ENCODE assay signal across 21 cellular contexts in the genomic region with DNA sequence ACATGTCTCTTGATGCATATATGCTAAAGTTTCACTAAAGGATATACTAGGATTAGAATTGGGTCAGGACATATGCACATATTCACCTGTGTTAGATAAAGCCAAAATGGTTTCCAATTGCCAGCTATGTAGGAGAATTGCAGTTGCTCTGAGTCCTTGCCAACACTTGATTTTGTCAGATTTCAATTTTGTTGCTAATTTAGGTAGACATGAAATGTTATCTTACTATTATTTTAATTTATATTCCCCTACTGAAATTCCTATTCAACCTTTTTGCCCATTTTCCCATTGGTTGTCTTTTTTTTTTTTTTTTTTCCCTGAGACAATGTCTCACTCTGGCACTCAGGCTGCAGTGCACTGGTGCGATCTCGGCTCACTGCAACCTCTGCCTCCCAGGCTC. TPM values are rescaled to one million over a fixed set of nuclear protein-coding genes. Genes with fewer than 3 reads are reported as not detected.
DNase-seq lines count a peak whose midpoint lies in the region; ATAC-seq, FAIRE-seq and TF ChIP-seq lines count a peak whose summit lies in the region.
"Had no signal": no experiment of that assay in that cellular context is flagged by ENCODE, and none has a peak within 500 bp of the region (broad histone marks: within the 10 kb centered on the region; RNA-seq: fewer than 3 reads in every experiment).

No MANE protein-coding gene starts in this region.

- TF ChIP-seq EP300 in A549 (IDR thresholded peaks at IDR 0.05), result no peak

- H3K36me3 ChIP-seq in DOHH2 (ENCODE audit: control insufficient read depth, low read length), result peaks cover 91% of the 10 kb centered on the region

- H3K9me3 ChIP-seq in A549 (peaks cover 10% of the 10 kb centered on the region; the same call in 2 of the 3 replicates), DOHH2 (ENCODE audit: control insufficient read depth, insufficient read depth, low read length) (no peaks in the 10 kb centered on the region), T-helper 17 cell (ENCODE audit: control insufficient read depth, low read length, poor library complexity, severe bottlenecking) (no peaks in the 10 kb centered on the region)

- WGBS in A549 (ENCODE audit: missing lambda C conversion rate), result 100% methylated on average over 2 of the region's 2 CpGs

- H3K9me2 ChIP-seq in DOHH2 (replicated peaks; ENCODE audit: control insufficient read depth, low read length), result no peaks in the 10 kb centered on the region

- no peak for ATAC-seq in A549
- no peak for ATAC-seq in T-helper 17 cell
- ATAC-seq in memory B cell (ENCODE audit: low read depth), result no peak
- ATAC-seq: GM12878 had no signal

- DNase-seq in A549 (ENCODE audit: low read depth in 1 of 2, low spot score in 1 of 2) (no peak), T-helper 17 cell (no peak), memory B cell (ENCODE audit: low spot score in 2 of 2) (no peak), RPMI8226 (no peak), NCI-H69 (lab: John Stamatoyannopoulos, UW) (no peak), cortex of kidney (lab: John Stamatoyannopoulos, UW) (no peak)
- DNase-seq: ACHN; AML-193; CD4-positive, alpha-beta memory T cell; DMS153; DMS79 treated with DMSO at 0.1 percent for 48 hours; EL; H9 had no signal

- CTCF ChIA-PET in A549 (lab: Yijun Ruan, JAX), result interaction anchor here (0.7 to 2.8 kb wide), 2 partner anchors 12 to 990 kb away, joined by 3 to 15 read pairs; no protein-coding TSS in a partner anchor

- TF ChIP-seq RAD21 in A549 (conservative IDR thresholded peaks at IDR 0.05 in 1 of 2, IDR thresholded peaks at IDR 0.05 in 1 of 2), result no peak

- no peak overlapping the region for H3K4me3 ChIP-seq in A549
- H3K4me3 ChIP-seq in DOHH2 (ENCODE audit: low read length), result no peak overlapping the region
- H3K4me3 ChIP-seq: BLaER1, GM12878 had no signal

- POLR2A ChIA-PET in A549 (lab: Yijun Ruan, JAX), result no interaction called here

- H3K36me3 Mint-ChIP-seq in T-helper 17 cell (ENCODE audit: low read depth) (peaks cover 15% of the 10 kb centered on the region), memory B cell (peaks cover 41% of the 10 kb centered on the region)

- H3K4me2 ChIP-seq in A549, result no peak overlapping the region
- H3K4me2 ChIP-seq in DOHH2 (ENCODE audit: low read length), result no peak overlapping the region
- H3K4me2 ChIP-seq: BLaER1 had no signal

- no peak overlapping the region for H3K4me3 Mint-ChIP-seq in T-helper 17 cell
- H3K4me3 Mint-ChIP-seq in memory B cell, result no peak overlapping the region
- H3K4me3 Mint-ChIP-seq: CD14-positive monocyte; CD4-positive, alpha-beta memory T cell; H9 had no signal

- H3K27ac Mint-ChIP-seq in T-helper 17 cell, result peak overlapping the region; percentile 70
- H3K27ac Mint-ChIP-seq in memory B cell, result peak overlapping the region; percentile 67
- H3K27ac Mint-ChIP-seq: CD14-positive monocyte, H9 had no signal

- H3K79me2 ChIP-seq in DOHH2 (ENCODE audit: control insufficient read depth, low read length), result peaks cover 100% of the 10 kb centered on the region

- TF ChIP-seq POLR2A in A549 (IDR thresholded peaks at IDR 0.05; ENCODE audit: low read length), result no peak

- H3K4me1 ChIP-seq in A549 (peaks cover 27% of the 10 kb centered on the region; the same call in 2 of the 3 replicates), DOHH2 (ENCODE audit: control insufficient read depth, low read length) (peaks cover 67% of the 10 kb centered on the region)

- H3K4me1 Mint-ChIP-seq in T-helper 17 cell (peaks cover 57% of the 10 kb centered on the region), memory B cell (peaks cover 38% of the 10 kb centered on the region)

- H3K27ac ChIP-seq in A549 (no peak overlapping the region), DOHH2 (ENCODE audit: low read depth, low read length) (peak overlapping the region; percentile 30; the same call in 1 of the 2 replicates)
- H3K27ac ChIP-seq: BLaER1 had no signal

- peaks cover 23% of the 10 kb centered on the region for H3F3A ChIP-seq in DOHH2 (ENCODE audit: control insufficient read depth, insufficient read depth)

- no peaks in the 10 kb centered on the region for H3K27me3 ChIP-seq in DOHH2 (ENCODE audit: control insufficient read depth, low read length)
- H3K27me3 ChIP-seq: BLaER1 had no signal

- FAIRE-seq in A549 (lab: Jason Lieb, UNC), result no peak
- FAIRE-seq: GM12878, GM19239, H1 had no signal

- H4K20me1 ChIP-seq in DOHH2 (ENCODE audit: control insufficient read depth, insufficient read depth, low read depth, low read length), result no peaks in the 10 kb centered on the region

- TF ChIP-seq CTCF in A549 (IDR thresholded peaks at IDR 0.05) (no peak), DOHH2 (IDR thresholded peaks at IDR 0.05; ENCODE audit: low read depth, low read length, poor library complexity, severe bottlenecking) (no peak)

- no peaks in the 10 kb centered on the region for H3K27me3 Mint-ChIP-seq in T-helper 17 cell
- no peaks in the 10 kb centered on the region for H3K27me3 Mint-ChIP-seq in memory B cell
- H3K27me3 Mint-ChIP-seq: CD4-positive, alpha-beta memory T cell had no signal

- no peaks in the 10 kb centered on the region for H3K9me3 Mint-ChIP-seq in memory B cell
- H3K9me3 Mint-ChIP-seq: CD4-positive, alpha-beta memory T cell had no signal

TF ChIP-seq in A549, 52 proteins besides CTCF, POLR2A, EP300 and RAD21:
- TF ChIP-seq ZFP36 (IDR thresholded peaks at IDR 0.05; ENCODE audit: borderline replicate concordance, partially characterized antibody), result peak; percentile 43
- TF ChIP-seq RNF2 (IDR thresholded peaks at IDR 0.05; ENCODE audit: borderline replicate concordance, low read depth), result no peak

RNA-seq across cellular contexts. Expression of a gene that starts 13.4 kb away (rescaled TPM):
- polyA plus RNA-seq in A549 (2011; rRNA removed) (135 TPM in 2 replicates), A549 (2017; fragmentation: RNase III; extraction: RNeasy Plus Mini Kit Qiagen cat#74134 plus additional on column Dnase treatment) (88.8 to 102 TPM (median 99.6 TPM) in 3 replicates)
- polyA plus RNA-seq in A549 (2012; cell fraction: cytosol; rRNA removed), result 89.7 and 101 TPM in 2 replicates
- polyA plus RNA-seq in A549 (2012; cell fraction: nucleus; rRNA removed), result 81.5 and 130 TPM in 2 replicates
- polyA minus RNA-seq in A549 (2011; rRNA and poly(A)+ RNA removed), result 109 and 133 TPM in 2 replicates
- total RNA-seq in T-helper 17 cell, result 10 to 100 TPM; 81.6 to 86.2 TPM

RNA-seq across cellular contexts. Expression of a gene that starts 30.7 kb away (rescaled TPM):
- polyA plus RNA-seq in A549 (2011; rRNA removed) (73.2 and 89.4 TPM in 2 replicates), A549 (2017; fragmentation: RNase III; extraction: RNeasy Plus Mini Kit Qiagen cat#74134 plus additional on column Dnase treatment) (44.6 to 62.6 TPM (median 57.7 TPM) in 3 replicates)
- 88.2 and 105 TPM in 2 replicates for polyA plus RNA-seq in A549 (2012; cell fraction: cytosol; rRNA removed)
- polyA plus RNA-seq in A549 (2012; cell fraction: nucleus; rRNA removed), result 39.5 and 51.9 TPM in 2 replicates
- 38.8 and 49.1 TPM in 2 replicates for polyA minus RNA-seq in A549 (2011; rRNA and poly(A)+ RNA removed)
- 10 to 100 TPM; 18.4 to 24.4 TPM for total RNA-seq in T-helper 17 cell

RNA-seq across cellular contexts. Expression of a gene that starts 54.2 kb away (rescaled TPM):
- polyA plus RNA-seq in A549 (2011; rRNA removed) (0.03 and 0.04 TPM in 2 replicates), A549 (2017; fragmentation: RNase III; extraction: RNeasy Plus Mini Kit Qiagen cat#74134 plus additional on column Dnase treatment) (not detected in 3 replicates)
- polyA plus RNA-seq in A549 (2012; cell fraction: cytosol; rRNA removed), result 0.03 TPM in 2 replicates
- 0.12 TPM in 1 of 2 replicates, not detected in the other for polyA plus RNA-seq in A549 (2012; cell fraction: nucleus; rRNA removed)
- polyA minus RNA-seq in A549 (2011; rRNA and poly(A)+ RNA removed), result not detected in 2 replicates
- 100 to 1,000 TPM; 267 to 268 TPM for total RNA-seq in T-helper 17 cell
- total RNA-seq: A172, G401 had no signal

RNA-seq across cellular contexts. Expression of a gene that starts 57.0 kb away (rescaled TPM):
- 3.5 and 3.6 TPM in 2 replicates for polyA plus RNA-seq in A549 (2011; rRNA removed)
- 4.2 and 6.8 TPM in 2 replicates for polyA plus RNA-seq in A549 (2012; cell fraction: cytosol; rRNA removed)
- polyA plus RNA-seq in A549 (2012; cell fraction: nucleus; rRNA removed), result 53.9 and 58.6 TPM in 2 replicates
- 3.5 to 5.6 TPM (median 4.4 TPM) in 3 replicates for polyA plus RNA-seq in A549 (2017; fragmentation: RNase III; extraction: RNeasy Plus Mini Kit Qiagen cat#74134 plus additional on column Dnase treatment)
- polyA minus RNA-seq in A549 (2011; rRNA and poly(A)+ RNA removed), result 2.1 TPM in 2 replicates
- 10 to 100 TPM; 30.1 to 32.9 TPM for total RNA-seq in T-helper 17 cell
- polyA plus RNA-seq: CD14-positive monocyte had no signal

RNA-seq across cellular contexts. Expression of a gene that starts 57.0 kb away (rescaled TPM):
- 0.31 and 0.65 TPM in 2 replicates for polyA plus RNA-seq in A549 (2011; rRNA removed)
- polyA plus RNA-seq in A549 (2012; cell fraction: cytosol; rRNA removed), result 0.21 and 0.30 TPM in 2 replicates
- polyA plus RNA-seq in A549 (2012; cell fraction: nucleus; rRNA removed), result 1.1 and 1.3 TPM in 2 replicates
- polyA plus RNA-seq in A549 (2017; fragmentation: RNase III; extraction: RNeasy Plus Mini Kit Qiagen cat#74134 plus additional on column Dnase treatment), result 0.14 to 0.37 TPM (median 0.15 TPM) in 3 replicates
- polyA minus RNA-seq in A549 (2011; rRNA and poly(A)+ RNA removed), result 0.62 and 1.6 TPM in 2 replicates
- total RNA-seq in T-helper 17 cell, result 1 to 10 TPM in 1 of 2 donors, not detected in 1; 1.2 TPM
